ENCODE assay signal across 26 cellular contexts in genomic region chr19:30529876-30530275, GRCh38.
"Had no signal": no experiment of that assay in that cellular context is flagged by ENCODE, and none has a peak within 500 bp of the region (broad histone marks: within the 10 kb centered on the region; RNA-seq: fewer than 3 reads in every experiment).

No MANE protein-coding gene starts in this region.

- DNase-seq: activated CD4-positive, alpha-beta memory T cell treated with anti-CD3 and anti-CD28 coated beads for 36 hours; activated CD4-positive, alpha-beta T cell treated with anti-CD3 and anti-CD28 coated beads, Interleukin-2, amount 10 ng/mL, durations not matched to agents 24 days and 14 days; activated CD4-positive, CD25-positive, alpha-beta regulatory T cell treated with anti-CD3 and anti-CD28 coated beads, Interleukin-2, amount 50 U/mL, for 72 hours; activated CD8-positive, alpha-beta memory T cell treated with anti-CD3 and anti-CD28 coated beads for 24 hours; activated effector memory CD4-positive, alpha-beta T cell treated with anti-CD3 and anti-CD28 coated beads, Interleukin-2, amount 50 U/mL, for 16 hours; activated naive CD4-positive, alpha-beta T cell treated with Interleukin-2 at 50 U/mL for 16 hours; activated naive CD8-positive, alpha-beta T cell treated with anti-CD3 and anti-CD28 coated beads, Interleukin-2, amount 50 U/mL, for 24 hours; activated T-cell treated with anti-CD3 and anti-CD28 coated beads, Interleukin-2, amount 50 U/mL, for 4 hours; amniotic stem cell; cerebellar nuclear complex; MG63; NCI-H1105; NCI-H1436 treated with DMSO at 0.1 percent for 48 hours; NCI-H187; NCI-H2081; NCI-H2227 treated with DMSO at 0.1 percent for 48 hours; NCI-H526; NCI-H774; NK-92 treated with Interleukin-12 subunit alpha and Interleukin-12 subunit beta, amount 100 ng/mL, for 24 hours; OCI-M1; RPMI8226 had no signal

- H3K9me3 ChIP-seq: MG63 had no signal

- H3K36me3 ChIP-seq: cardiac muscle cell, MG63 had no signal

- H3K27ac ChIP-seq: cardiac muscle cell had no signal

- H3K27me3 ChIP-seq: cardiac muscle cell, MG63 had no signal

- ATAC-seq: activated naive CD4-positive, alpha-beta T cell treated with anti-CD3 and anti-CD28 coated beads, Interleukin-2, amount 50 U/mL, for 72 hours; activated naive CD8-positive, alpha-beta T cell treated with anti-CD3 and anti-CD28 coated beads, Interleukin-2, amount 50 U/mL, for 24 hours; activated T-cell treated with anti-CD3 and anti-CD28 coated beads, Interleukin-2, amount 50 U/mL, for 4 hours; Panc1; Right ventricle myocardium inferior; WTC11 had no signal

- H3K4me3 ChIP-seq: cardiac muscle cell, MG63 had no signal
